In the genomic region with DNA sequence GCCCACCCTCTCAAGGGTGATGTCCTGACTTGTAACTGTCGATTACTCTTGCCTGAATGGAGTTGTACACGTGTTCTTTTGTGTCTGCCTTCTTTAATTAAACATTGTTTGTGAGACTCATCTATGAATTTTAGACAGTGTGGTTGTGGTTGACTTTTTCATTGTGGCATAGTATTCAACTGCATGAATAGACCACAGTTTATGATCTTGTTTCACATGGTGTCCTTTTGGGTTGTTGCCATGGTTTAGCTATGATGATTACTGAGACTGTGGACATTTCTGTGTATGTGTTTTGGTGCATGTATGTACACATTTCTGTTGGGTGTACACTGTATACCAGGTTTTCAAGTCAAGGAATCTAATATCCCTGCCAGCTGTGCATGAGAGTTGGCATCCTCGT, we compare ENCODE assay signal across 17 cellular contexts.
"Had no signal": no experiment of that assay in that cellular context is flagged by ENCODE, and none has a peak within 500 bp of the region (broad histone marks: within the 10 kb centered on the region; RNA-seq: fewer than 3 reads in every experiment).

No MANE protein-coding gene starts in this region.

- H3K27ac ChIP-seq: epithelial cell of prostate, hepatocyte, lower lobe of right lung, suprapubic skin, upper lobe of left lung had no signal

- ATAC-seq: effector memory CD8-positive, alpha-beta T cell; lower lobe of right lung; sciatic nerve; WTC11 had no signal

- H3K4me3 ChIP-seq: hepatocyte, lower lobe of right lung, suprapubic skin, upper lobe of left lung had no signal

- H3K9ac ChIP-seq: SK-N-SH had no signal

- H3K27me3 ChIP-seq: hepatocyte, suprapubic skin had no signal

- H3K9me3 Mint-ChIP-seq: activated CD4-positive, alpha-beta T cell treated with anti-CD3 and anti-CD28 coated beads, Interleukin-2, amount 10 ng/mL, durations not matched to agents 7 days and 5 days; dendritic cell treated with granulocyte-macrophage colony-stimulating factor and Interleukin-4, amounts not matched to agents 40 ng/mL and 50 ng/mL, for 4 days; effector memory CD8-positive, alpha-beta T cell; WTC11 had no signal

- H3K4me3 Mint-ChIP-seq: activated CD4-positive, alpha-beta T cell treated with anti-CD3 and anti-CD28 coated beads, Interleukin-2, amount 10 ng/mL, durations not matched to agents 7 days and 5 days; dendritic cell treated with granulocyte-macrophage colony-stimulating factor and Interleukin-4, amounts not matched to agents 40 ng/mL and 50 ng/mL, for 4 days; WTC11 had no signal

- H3K4me2 ChIP-seq: hepatocyte, SK-N-SH had no signal

- H3K27ac Mint-ChIP-seq: activated CD4-positive, alpha-beta T cell treated with anti-CD3 and anti-CD28 coated beads, Interleukin-2, amount 10 ng/mL, durations not matched to agents 7 days and 5 days; dendritic cell treated with granulocyte-macrophage colony-stimulating factor and Interleukin-4, amounts not matched to agents 40 ng/mL and 50 ng/mL, for 4 days; naive B cell; WTC11 had no signal

- H2AFZ ChIP-seq: hepatocyte had no signal

- H3K27me3 Mint-ChIP-seq: effector memory CD8-positive, alpha-beta T cell had no signal

- H3K9me3 ChIP-seq: lower lobe of right lung, SK-N-SH, suprapubic skin, upper lobe of left lung had no signal

- DNase-seq: activated CD4-positive, alpha-beta T cell treated with anti-CD3 and anti-CD28 coated beads, Interleukin-2, amount 10 ng/mL, durations not matched to agents 7 days and 5 days; activated T-cell treated with anti-CD3 and anti-CD28 coated beads, Interleukin-2, amount 50 U/mL, for 48 hours; cerebellar nuclear complex; effector memory CD8-positive, alpha-beta T cell; lower lobe of right lung; naive B cell; occipital lobe; SK-N-SH; stimulated activated CD4-positive, alpha-beta T cell treated with anti-CD3 and anti-CD28 coated beads, Interleukin-2, amount 100 ng/mL, for 24 hours; stimulated activated naive CD4-positive, alpha-beta T cell; upper lobe of left lung had no signal
